In genomic region chr6:32825966-32826365, GRCh38 we compare ENCODE assay signal across 9 cellular contexts. TPM values are rescaled to one million over a fixed set of nuclear protein-coding genes. Genes with fewer than 3 reads are reported as not detected.
A peak's percentile ranks its signal among the peaks of the same experiment; 100 is the strongest.
DNase-seq lines count a peak whose midpoint lies in the region; ATAC-seq and TF ChIP-seq lines count a peak whose summit lies in the region.
"Had no signal": no experiment of that assay in that cellular context is flagged by ENCODE, and none has a peak within 500 bp of the region (broad histone marks: within the 10 kb centered on the region; RNA-seq: fewer than 3 reads in every experiment).

No MANE protein-coding gene starts in this region.

- H3K27me3 ChIP-seq in KMS-11 (ENCODE audit: insufficient read depth, low read depth), result no peaks in the 10 kb centered on the region

- H3K36me3 ChIP-seq in KMS-11 (ENCODE audit: insufficient read depth), result no peaks in the 10 kb centered on the region

- no peaks in the 10 kb centered on the region for H3K4me1 ChIP-seq in KMS-11 (ENCODE audit: low read depth, poor library complexity, severe bottlenecking)

- no peak overlapping the region for H2AFZ ChIP-seq in KMS-11 (ENCODE audit: low read depth)

- no peaks in the 10 kb centered on the region for H3K79me2 ChIP-seq in KMS-11 (ENCODE audit: insufficient read depth, low read depth)

- 0 out of 2 replicates have a peak, but pooled peaks have one; percentile 10 for TF ChIP-seq CTCF in KMS-11 (conservative IDR thresholded peaks at IDR 0.05; ENCODE audit: low read depth, low read length)
- TF ChIP-seq CTCF in choroid plexus epithelial cell (conservative IDR thresholded peaks at IDR 0.05; ENCODE audit: low read depth, low read length), result peak; percentile 55

- H3K9ac ChIP-seq in KMS-11, result no peak overlapping the region

- DNase-seq in COR-L47 (lab: John Stamatoyannopoulos, UW) (peak; percentile 12), choroid plexus epithelial cell (ENCODE audit: low read depth) (peak; percentile 58), myocyte (ENCODE audit: low read depth) (peak; percentile 45), NOMO-1 treated with DMSO at 0.1 percent for 48 hours (lab: John Stamatoyannopoulos, UW; ENCODE audit: unreplicated experiment) (no peak)
- DNase-seq in stimulated activated CD4-positive, alpha-beta T cell treated with anti-CD3 and anti-CD28 coated beads, Interleukin-4, amount 100 ng/mL, for 1 hour, result no peak
- DNase-seq: activated gamma-delta T cell had no signal

- H4K20me1 ChIP-seq in KMS-11 (ENCODE audit: insufficient read depth), result no peaks in the 10 kb centered on the region

- ATAC-seq in GM21619 (IDR thresholded peaks at IDR 0.05; ENCODE audit: unreplicated experiment), result no peak
- no peak for ATAC-seq in GM19324 (IDR thresholded peaks at IDR 0.05; ENCODE audit: low FRiP score, unreplicated experiment)

- no peak overlapping the region for H3K27ac ChIP-seq in KMS-11

- H3K4me3 ChIP-seq in KMS-11 (IDR thresholded peaks at IDR 0.05; ENCODE audit: insufficient read depth, low read depth, low read length) (no peak overlapping the region), choroid plexus epithelial cell (ENCODE audit: low read depth, low read length) (no peak overlapping the region)

- H3K4me2 ChIP-seq in KMS-11, result no peak overlapping the region

RNA-seq across cellular contexts. Expression of gene HLA-DOB, which starts 9.2 kb away (rescaled TPM):
- total RNA-seq in myocyte, result not detected in 2 replicates
- polyA plus RNA-seq in myocyte (2012), result 0.06 TPM

RNA-seq across cellular contexts. Expression of gene TAP2, which starts 12.6 kb away (rescaled TPM):
- total RNA-seq in myocyte, result 3.8 and 4.1 TPM in 2 replicates
- 22.2 TPM for polyA plus RNA-seq in myocyte (2012)

RNA-seq across cellular contexts. Expression of gene PSMB8, which starts 17.9 kb away (rescaled TPM):
- 30.7 and 36.0 TPM in 2 replicates for total RNA-seq in myocyte
- 46.4 TPM for polyA plus RNA-seq in myocyte (2012)

RNA-seq across cellular contexts. Expression of gene TAP1, which starts 27.5 kb away (rescaled TPM):
- 49.7 and 54.7 TPM in 2 replicates for total RNA-seq in myocyte
- 47.2 TPM for polyA plus RNA-seq in myocyte (2012)

RNA-seq across cellular contexts. Expression of gene PSMB9, which starts 28.0 kb away (rescaled TPM):
- 7.2 and 8.2 TPM in 2 replicates for total RNA-seq in myocyte
- 17.6 TPM for polyA plus RNA-seq in myocyte (2012)

Comparison
In these comparisons a context has a peak if more than half of its experiments do, and no peak if none do; other contexts are left out.
1. DNase-seq: peak in COR-L47 (single experiment), choroid plexus epithelial cell (single experiment) and myocyte (single experiment); none in NOMO-1 treated with DMSO at 0.1 percent for 48 hours (single experiment) and stimulated activated CD4-positive, alpha-beta T cell treated with anti-CD3 and anti-CD28 coated beads, Interleukin-4, amount 100 ng/mL, for 1 hour (single experiment).